In the genomic region with DNA sequence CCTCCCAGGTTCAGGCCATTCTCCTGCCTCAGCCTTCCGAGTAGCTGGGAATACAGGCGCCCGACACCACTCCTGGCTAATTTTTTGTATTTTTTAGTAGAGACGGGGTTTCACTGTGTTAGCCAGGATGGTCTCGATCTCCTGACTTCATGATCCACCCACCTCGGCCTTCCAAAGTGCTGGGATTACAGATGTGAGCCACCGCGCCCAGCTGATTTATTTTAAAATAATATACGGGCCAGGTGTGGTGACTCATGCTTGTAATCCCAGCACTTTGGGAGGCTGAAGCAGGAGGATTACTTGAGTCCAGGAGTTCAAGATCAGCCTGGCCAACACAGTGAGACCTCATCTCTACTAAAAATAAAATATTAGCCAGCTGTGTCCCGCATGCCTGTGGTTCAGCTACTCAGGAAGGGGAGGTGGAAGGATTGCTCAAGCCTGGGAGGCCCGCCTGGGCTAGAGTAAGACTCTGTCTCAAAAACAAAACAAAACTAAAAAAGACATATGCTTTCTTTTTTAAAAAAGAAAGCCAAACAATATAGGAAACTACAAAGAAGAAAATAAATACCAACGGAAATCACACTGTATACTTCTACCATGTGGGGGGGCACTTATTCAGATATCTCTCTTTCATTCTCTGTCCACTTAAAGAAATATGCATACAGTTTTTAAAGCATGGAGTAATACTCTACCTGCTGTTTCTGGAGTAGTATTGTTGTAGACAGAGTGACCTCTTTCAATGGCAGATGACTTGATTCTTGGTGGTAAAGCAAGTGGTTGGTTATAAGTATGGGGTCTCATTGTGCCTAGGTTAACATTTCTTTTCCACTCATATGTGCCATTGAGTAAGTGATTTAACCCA, we compare ENCODE assay signal across 1 cellular context.
A peak's percentile ranks its signal among the peaks of the same experiment; 100 is the strongest.
TF ChIP-seq lines count a peak whose summit lies in the region.

No MANE protein-coding gene starts in this region.

TF ChIP-seq in HepG2, 621 proteins besides CTCF, POLR2A, EP300 and RAD21 (continued from another document and continues in another):
- no peak for TF ChIP-seq SOX6 (IDR thresholded peaks at IDR 0.05)
- TF ChIP-seq SOX6 (CRISPR knock-in tag; IDR thresholded peaks at IDR 0.05): peak; percentile 83
- TF ChIP-seq, protein P1, sequence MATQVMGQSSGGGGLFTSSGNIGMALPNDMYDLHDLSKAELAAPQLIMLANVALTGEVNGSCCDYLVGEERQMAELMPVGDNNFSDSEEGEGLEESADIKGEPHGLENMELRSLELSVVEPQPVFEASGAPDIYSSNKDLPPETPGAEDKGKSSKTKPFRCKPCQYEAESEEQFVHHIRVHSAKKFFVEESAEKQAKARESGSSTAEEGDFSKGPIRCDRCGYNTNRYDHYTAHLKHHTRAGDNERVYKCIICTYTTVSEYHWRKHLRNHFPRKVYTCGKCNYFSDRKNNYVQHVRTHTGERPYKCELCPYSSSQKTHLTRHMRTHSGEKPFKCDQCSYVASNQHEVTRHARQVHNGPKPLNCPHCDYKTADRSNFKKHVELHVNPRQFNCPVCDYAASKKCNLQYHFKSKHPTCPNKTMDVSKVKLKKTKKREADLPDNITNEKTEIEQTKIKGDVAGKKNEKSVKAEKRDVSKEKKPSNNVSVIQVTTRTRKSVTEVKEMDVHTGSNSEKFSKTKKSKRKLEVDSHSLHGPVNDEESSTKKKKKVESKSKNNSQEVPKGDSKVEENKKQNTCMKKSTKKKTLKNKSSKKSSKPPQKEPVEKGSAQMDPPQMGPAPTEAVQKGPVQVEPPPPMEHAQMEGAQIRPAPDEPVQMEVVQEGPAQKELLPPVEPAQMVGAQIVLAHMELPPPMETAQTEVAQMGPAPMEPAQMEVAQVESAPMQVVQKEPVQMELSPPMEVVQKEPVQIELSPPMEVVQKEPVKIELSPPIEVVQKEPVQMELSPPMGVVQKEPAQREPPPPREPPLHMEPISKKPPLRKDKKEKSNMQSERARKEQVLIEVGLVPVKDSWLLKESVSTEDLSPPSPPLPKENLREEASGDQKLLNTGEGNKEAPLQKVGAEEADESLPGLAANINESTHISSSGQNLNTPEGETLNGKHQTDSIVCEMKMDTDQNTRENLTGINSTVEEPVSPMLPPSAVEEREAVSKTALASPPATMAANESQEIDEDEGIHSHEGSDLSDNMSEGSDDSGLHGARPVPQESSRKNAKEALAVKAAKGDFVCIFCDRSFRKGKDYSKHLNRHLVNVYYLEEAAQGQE (IDR thresholded peaks at IDR 0.05; ENCODE audit: borderline replicate concordance in 1 of 2, low read depth in 1 of 2, low read length in 2 of 2): no peak
- TF ChIP-seq, protein P2, sequence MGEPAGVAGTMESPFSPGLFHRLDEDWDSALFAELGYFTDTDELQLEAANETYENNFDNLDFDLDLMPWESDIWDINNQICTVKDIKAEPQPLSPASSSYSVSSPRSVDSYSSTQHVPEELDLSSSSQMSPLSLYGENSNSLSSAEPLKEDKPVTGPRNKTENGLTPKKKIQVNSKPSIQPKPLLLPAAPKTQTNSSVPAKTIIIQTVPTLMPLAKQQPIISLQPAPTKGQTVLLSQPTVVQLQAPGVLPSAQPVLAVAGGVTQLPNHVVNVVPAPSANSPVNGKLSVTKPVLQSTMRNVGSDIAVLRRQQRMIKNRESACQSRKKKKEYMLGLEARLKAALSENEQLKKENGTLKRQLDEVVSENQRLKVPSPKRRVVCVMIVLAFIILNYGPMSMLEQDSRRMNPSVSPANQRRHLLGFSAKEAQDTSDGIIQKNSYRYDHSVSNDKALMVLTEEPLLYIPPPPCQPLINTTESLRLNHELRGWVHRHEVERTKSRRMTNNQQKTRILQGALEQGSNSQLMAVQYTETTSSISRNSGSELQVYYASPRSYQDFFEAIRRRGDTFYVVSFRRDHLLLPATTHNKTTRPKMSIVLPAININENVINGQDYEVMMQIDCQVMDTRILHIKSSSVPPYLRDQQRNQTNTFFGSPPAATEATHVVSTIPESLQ (CRISPR knock-in tag; conservative IDR thresholded peaks at IDR 0.05): no peak
- TF ChIP-seq FOXJ3 (CRISPR knock-in tag; IDR thresholded peaks at IDR 0.05; ENCODE audit: borderline replicate concordance): peak; percentile 84; the same call in 1 of the 2 replicates
- TF ChIP-seq TOPORS (CRISPR knock-in tag; IDR thresholded peaks at IDR 0.05): peak; percentile 84; the same call in 1 of the 2 replicates
- TF ChIP-seq, protein P3, sequence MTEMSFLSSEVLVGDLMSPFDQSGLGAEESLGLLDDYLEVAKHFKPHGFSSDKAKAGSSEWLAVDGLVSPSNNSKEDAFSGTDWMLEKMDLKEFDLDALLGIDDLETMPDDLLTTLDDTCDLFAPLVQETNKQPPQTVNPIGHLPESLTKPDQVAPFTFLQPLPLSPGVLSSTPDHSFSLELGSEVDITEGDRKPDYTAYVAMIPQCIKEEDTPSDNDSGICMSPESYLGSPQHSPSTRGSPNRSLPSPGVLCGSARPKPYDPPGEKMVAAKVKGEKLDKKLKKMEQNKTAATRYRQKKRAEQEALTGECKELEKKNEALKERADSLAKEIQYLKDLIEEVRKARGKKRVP (CRISPR knock-in tag; IDR thresholded peaks at IDR 0.05): no peak; a peak in 2 of 4 replicates
- TF ChIP-seq ZNF274 (CRISPR knock-in tag; IDR thresholded peaks at IDR 0.05): no peak; the same call in 1 of the 2 replicates
- no peak; the same call in 1 of the 2 replicates for TF ChIP-seq ZMAT3 (CRISPR knock-in tag; conservative IDR thresholded peaks at IDR 0.05)
- TF ChIP-seq ZKSCAN5 (CRISPR knock-in tag; IDR thresholded peaks at IDR 0.05): no peak
- no peak for TF ChIP-seq HNRNPL (IDR thresholded peaks at IDR 0.05; ENCODE audit: low read depth, low read length)
- TF ChIP-seq ZNF879 (CRISPR knock-in tag; IDR thresholded peaks at IDR 0.05): no peak
- TF ChIP-seq ZNF296 (CRISPR knock-in tag; conservative IDR thresholded peaks at IDR 0.05): no peak
- TF ChIP-seq AGO2 (optimal IDR thresholded peaks at IDR 0.05; ENCODE audit: low read depth, low read length): no peak
- TF ChIP-seq ZKSCAN1 (IDR thresholded peaks at IDR 0.05; ENCODE audit: low read length): no peak
- no peak; the same call in 1 of the 2 replicates for TF ChIP-seq MIER3 (CRISPR knock-in tag; IDR thresholded peaks at IDR 0.05; ENCODE audit: borderline replicate concordance)
- TF ChIP-seq ZNF772 (CRISPR knock-in tag; IDR thresholded peaks at IDR 0.05): no peak; the same call in 1 of the 2 replicates
- no peak; the same call in 1 of the 2 replicates for TF ChIP-seq HNRNPUL1 (IDR thresholded peaks at IDR 0.05; ENCODE audit: low read depth, low read length)
- no peak for TF ChIP-seq ZNF678 (CRISPR knock-in tag; IDR thresholded peaks at IDR 0.05)
- TF ChIP-seq, protein P4, sequence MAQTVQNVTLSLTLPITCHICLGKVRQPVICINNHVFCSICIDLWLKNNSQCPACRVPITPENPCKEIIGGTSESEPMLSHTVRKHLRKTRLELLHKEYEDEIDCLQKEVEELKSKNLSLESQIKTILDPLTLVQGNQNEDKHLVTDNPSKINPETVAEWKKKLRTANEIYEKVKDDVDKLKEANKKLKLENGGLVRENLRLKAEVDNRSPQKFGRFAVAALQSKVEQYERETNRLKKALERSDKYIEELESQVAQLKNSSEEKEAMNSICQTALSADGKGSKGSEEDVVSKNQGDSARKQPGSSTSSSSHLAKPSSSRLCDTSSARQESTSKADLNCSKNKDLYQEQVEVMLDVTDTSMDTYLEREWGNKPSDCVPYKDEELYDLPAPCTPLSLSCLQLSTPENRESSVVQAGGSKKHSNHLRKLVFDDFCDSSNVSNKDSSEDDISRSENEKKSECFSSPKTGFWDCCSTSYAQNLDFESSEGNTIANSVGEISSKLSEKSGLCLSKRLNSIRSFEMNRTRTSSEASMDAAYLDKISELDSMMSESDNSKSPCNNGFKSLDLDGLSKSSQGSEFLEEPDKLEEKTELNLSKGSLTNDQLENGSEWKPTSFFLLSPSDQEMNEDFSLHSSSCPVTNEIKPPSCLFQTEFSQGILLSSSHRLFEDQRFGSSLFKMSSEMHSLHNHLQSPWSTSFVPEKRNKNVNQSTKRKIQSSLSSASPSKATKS (CRISPR knock-in tag; IDR thresholded peaks at IDR 0.05): no peak
- TF ChIP-seq, protein P5, sequence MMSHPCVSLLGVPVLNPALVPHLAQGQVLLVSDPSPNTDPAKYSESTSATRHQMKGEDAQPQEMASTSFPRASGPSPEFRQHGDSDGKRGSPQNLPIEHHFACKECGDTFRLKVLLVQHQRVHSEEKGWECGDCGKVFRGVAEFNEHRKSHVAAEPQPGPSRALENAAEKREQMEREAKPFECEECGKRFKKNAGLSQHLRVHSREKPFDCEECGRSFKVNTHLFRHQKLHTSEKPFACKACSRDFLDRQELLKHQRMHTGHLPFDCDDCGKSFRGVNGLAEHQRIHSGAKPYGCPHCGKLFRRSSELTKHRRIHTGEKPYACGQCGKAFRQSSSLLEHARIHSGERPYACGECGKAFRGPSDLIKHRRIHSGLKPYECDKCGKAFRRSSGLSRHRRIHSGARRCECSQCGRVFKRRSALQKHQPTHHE (CRISPR knock-in tag; IDR thresholded peaks at IDR 0.05; ENCODE audit: borderline replicate concordance): no peak
- no peak for TF ChIP-seq ZNF143 (CRISPR knock-in tag; IDR thresholded peaks at IDR 0.05)
- TF ChIP-seq, protein P6, sequence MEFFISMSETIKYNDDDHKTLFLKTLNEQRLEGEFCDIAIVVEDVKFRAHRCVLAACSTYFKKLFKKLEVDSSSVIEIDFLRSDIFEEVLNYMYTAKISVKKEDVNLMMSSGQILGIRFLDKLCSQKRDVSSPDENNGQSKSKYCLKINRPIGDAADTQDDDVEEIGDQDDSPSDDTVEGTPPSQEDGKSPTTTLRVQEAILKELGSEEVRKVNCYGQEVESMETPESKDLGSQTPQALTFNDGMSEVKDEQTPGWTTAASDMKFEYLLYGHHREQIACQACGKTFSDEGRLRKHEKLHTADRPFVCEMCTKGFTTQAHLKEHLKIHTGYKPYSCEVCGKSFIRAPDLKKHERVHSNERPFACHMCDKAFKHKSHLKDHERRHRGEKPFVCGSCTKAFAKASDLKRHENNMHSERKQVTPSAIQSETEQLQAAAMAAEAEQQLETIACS (CRISPR knock-in tag; IDR thresholded peaks at IDR 0.05): no peak
- TF ChIP-seq, protein P7, sequence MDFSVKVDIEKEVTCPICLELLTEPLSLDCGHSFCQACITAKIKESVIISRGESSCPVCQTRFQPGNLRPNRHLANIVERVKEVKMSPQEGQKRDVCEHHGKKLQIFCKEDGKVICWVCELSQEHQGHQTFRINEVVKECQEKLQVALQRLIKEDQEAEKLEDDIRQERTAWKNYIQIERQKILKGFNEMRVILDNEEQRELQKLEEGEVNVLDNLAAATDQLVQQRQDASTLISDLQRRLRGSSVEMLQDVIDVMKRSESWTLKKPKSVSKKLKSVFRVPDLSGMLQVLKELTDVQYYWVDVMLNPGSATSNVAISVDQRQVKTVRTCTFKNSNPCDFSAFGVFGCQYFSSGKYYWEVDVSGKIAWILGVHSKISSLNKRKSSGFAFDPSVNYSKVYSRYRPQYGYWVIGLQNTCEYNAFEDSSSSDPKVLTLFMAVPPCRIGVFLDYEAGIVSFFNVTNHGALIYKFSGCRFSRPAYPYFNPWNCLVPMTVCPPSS (IDR thresholded peaks at IDR 0.05): no peak
- TF ChIP-seq, protein P8, sequence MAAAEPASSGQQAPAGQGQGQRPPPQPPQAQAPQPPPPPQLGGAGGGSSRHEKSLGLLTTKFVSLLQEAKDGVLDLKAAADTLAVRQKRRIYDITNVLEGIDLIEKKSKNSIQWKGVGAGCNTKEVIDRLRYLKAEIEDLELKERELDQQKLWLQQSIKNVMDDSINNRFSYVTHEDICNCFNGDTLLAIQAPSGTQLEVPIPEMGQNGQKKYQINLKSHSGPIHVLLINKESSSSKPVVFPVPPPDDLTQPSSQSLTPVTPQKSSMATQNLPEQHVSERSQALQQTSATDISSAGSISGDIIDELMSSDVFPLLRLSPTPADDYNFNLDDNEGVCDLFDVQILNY (CRISPR knock-in tag; conservative IDR thresholded peaks at IDR 0.05): no peak
- TF ChIP-seq, protein P9, sequence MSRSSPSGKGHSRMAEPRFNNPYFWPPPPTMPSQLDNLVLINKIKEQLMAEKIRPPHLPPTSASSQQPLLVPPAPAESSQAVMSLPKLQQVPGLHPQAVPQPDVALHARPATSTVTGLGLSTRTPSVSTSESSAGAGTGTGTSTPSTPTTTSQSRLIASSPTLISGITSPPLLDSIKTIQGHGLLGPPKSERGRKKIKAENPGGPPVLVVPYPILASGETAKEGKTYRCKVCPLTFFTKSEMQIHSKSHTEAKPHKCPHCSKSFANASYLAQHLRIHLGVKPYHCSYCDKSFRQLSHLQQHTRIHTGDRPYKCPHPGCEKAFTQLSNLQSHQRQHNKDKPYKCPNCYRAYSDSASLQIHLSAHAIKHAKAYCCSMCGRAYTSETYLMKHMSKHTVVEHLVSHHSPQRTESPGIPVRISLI (CRISPR knock-in tag; IDR thresholded peaks at IDR 0.05; ENCODE audit: borderline replicate concordance): no peak; the same call in 1 of the 2 replicates
- TF ChIP-seq CBFB (CRISPR knock-in tag; IDR thresholded peaks at IDR 0.05): peak; percentile 85; the same call in 1 of the 2 replicates
- no peak for TF ChIP-seq HMGA1 (CRISPR knock-in tag; conservative IDR thresholded peaks at IDR 0.05)
- no peak; the same call in 1 of the 2 replicates for TF ChIP-seq ZNF510 (CRISPR knock-in tag; IDR thresholded peaks at IDR 0.05; ENCODE audit: low read depth)
- TF ChIP-seq ZNF260 (CRISPR knock-in tag; IDR thresholded peaks at IDR 0.05; ENCODE audit: borderline replicate concordance, low read depth): no peak
- no peak for TF ChIP-seq ZNF7 (CRISPR knock-in tag; IDR thresholded peaks at IDR 0.05)
- TF ChIP-seq, protein P10, sequence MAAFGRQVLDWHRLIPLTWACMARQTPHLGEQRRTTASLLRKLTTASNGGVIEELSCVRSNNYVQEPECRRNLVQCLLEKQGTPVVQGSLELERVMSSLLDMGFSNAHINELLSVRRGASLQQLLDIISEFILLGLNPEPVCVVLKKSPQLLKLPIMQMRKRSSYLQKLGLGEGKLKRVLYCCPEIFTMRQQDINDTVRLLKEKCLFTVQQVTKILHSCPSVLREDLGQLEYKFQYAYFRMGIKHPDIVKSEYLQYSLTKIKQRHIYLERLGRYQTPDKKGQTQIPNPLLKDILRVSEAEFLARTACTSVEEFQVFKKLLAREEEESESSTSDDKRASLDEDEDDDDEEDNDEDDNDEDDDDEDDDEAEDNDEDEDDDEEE (CRISPR knock-in tag; IDR thresholded peaks at IDR 0.05): no peak
- TF ChIP-seq, protein P11, sequence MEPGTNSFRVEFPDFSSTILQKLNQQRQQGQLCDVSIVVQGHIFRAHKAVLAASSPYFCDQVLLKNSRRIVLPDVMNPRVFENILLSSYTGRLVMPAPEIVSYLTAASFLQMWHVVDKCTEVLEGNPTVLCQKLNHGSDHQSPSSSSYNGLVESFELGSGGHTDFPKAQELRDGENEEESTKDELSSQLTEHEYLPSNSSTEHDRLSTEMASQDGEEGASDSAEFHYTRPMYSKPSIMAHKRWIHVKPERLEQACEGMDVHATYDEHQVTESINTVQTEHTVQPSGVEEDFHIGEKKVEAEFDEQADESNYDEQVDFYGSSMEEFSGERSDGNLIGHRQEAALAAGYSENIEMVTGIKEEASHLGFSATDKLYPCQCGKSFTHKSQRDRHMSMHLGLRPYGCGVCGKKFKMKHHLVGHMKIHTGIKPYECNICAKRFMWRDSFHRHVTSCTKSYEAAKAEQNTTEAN (CRISPR knock-in tag; conservative IDR thresholded peaks at IDR 0.05): no peak
- TF ChIP-seq ETV6 (CRISPR knock-in tag; conservative IDR thresholded peaks at IDR 0.05): peak; percentile 66; the same call in 1 of the 2 replicates
- TF ChIP-seq NBN (conservative IDR thresholded peaks at IDR 0.05): no peak
- 0 out of 2 replicates have a peak, but pooled peaks have one; percentile 68 for TF ChIP-seq ZNF724P (CRISPR knock-in tag; IDR thresholded peaks at IDR 0.05; ENCODE audit: borderline replicate concordance)
- TF ChIP-seq, protein P12, sequence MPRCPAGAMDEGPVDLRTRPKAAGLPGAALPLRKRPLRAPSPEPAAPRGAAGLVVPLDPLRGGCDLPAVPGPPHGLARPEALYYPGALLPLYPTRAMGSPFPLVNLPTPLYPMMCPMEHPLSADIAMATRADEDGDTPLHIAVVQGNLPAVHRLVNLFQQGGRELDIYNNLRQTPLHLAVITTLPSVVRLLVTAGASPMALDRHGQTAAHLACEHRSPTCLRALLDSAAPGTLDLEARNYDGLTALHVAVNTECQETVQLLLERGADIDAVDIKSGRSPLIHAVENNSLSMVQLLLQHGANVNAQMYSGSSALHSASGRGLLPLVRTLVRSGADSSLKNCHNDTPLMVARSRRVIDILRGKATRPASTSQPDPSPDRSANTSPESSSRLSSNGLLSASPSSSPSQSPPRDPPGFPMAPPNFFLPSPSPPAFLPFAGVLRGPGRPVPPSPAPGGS (CRISPR knock-in tag; IDR thresholded peaks at IDR 0.05): no peak
